Comparison of ENCODE assay signal across 1 cellular context in genomic region chr15:100602064-100602821, GRCh38.
TF ChIP-seq lines count a peak whose summit lies in the region.

ASB7 (plus strand) TSS chr15:100602589; CDS start chr15:100612217, 9,628 bp downstream.
LINS1 (minus strand) TSS chr15:100602184; CDS start chr15:100580842, 21,342 bp downstream.

TF ChIP-seq in K562, 482 proteins besides CTCF, POLR2A, EP300 and RAD21 (continued from another document and continues in another):
- TF ChIP-seq ZNF318 (IDR thresholded peaks at IDR 0.05; ENCODE audit: borderline replicate concordance in 1 of 2, low read depth in 1 of 2) = no peak
- TF ChIP-seq U2AF2 (optimal IDR thresholded peaks at IDR 0.05; ENCODE audit: low read depth, low read length) = no peak
- no peak for TF ChIP-seq ETS1 (conservative IDR thresholded peaks at IDR 0.05; ENCODE audit: control insufficient read depth, low read depth, low read length)
- no peak for TF ChIP-seq ZNF354B (CRISPR knock-in tag; IDR thresholded peaks at IDR 0.05)
- peak in 1 of 2 experiments; percentile 40; a peak in 1 of 4 replicates for TF ChIP-seq SIN3A (IDR thresholded peaks at IDR 0.05; ENCODE audit: borderline replicate concordance in 2 of 2, control insufficient read depth in 1 of 2, low read depth in 2 of 2, low read length in 2 of 2)
- 0 out of 4 replicates have a peak, but pooled peaks of 1 of the 2 experiments have one; percentile 30 for TF ChIP-seq NONO (IDR thresholded peaks at IDR 0.05; ENCODE audit: low read depth in 2 of 2, low read length in 1 of 2)
- TF ChIP-seq TAF9B (IDR thresholded peaks at IDR 0.05; ENCODE audit: partially characterized antibody) = no peak
- no peak for TF ChIP-seq ZNF561 (CRISPR knock-in tag; conservative IDR thresholded peaks at IDR 0.05)
- peak; percentile 83 for TF ChIP-seq NFIC (IDR thresholded peaks at IDR 0.05)
- TF ChIP-seq PURB (CRISPR knock-in tag; IDR thresholded peaks at IDR 0.05; ENCODE audit: low read depth) = no peak
- TF ChIP-seq ETV1 (tag; conservative IDR thresholded peaks at IDR 0.05; ENCODE audit: low read depth) = no peak
- TF ChIP-seq NFIX (CRISPR knock-in tag; IDR thresholded peaks at IDR 0.05; ENCODE audit: low read depth) = no peak
- no peak for TF ChIP-seq FOXJ3 (CRISPR knock-in tag; IDR thresholded peaks at IDR 0.05)
- no peak for TF ChIP-seq SREBF2 (CRISPR knock-in tag; IDR thresholded peaks at IDR 0.05)
- TF ChIP-seq KAT7 (CRISPR knock-in tag; IDR thresholded peaks at IDR 0.05; ENCODE audit: borderline replicate concordance) = no peak; the same call in 1 of the 2 replicates
- TF ChIP-seq ZZZ3 (IDR thresholded peaks at IDR 0.05) = no peak
- TF ChIP-seq RREB1 (CRISPR knock-in tag; IDR thresholded peaks at IDR 0.05) = peak; percentile 72; the same call in 1 of the 2 replicates
- no peak for TF ChIP-seq CBX2 (IDR thresholded peaks at IDR 0.05; ENCODE audit: insufficient read depth, low read length, poor library complexity, severe bottlenecking)
- peak in 1 of 2 experiments; percentile 54; a peak in 1 of 4 replicates for TF ChIP-seq UBTF (IDR thresholded peaks at IDR 0.05; ENCODE audit: borderline replicate concordance in 1 of 2, low read depth in 2 of 2, low read length in 2 of 2)
- peak; percentile 78 to 82 for TF ChIP-seq MNT (conservative IDR thresholded peaks at IDR 0.05)
- TF ChIP-seq MTA3 (IDR thresholded peaks at IDR 0.05; ENCODE audit: borderline replicate concordance) = peak; percentile 99
- no peak for TF ChIP-seq CBFA2T2 (conservative IDR thresholded peaks at IDR 0.05)
- 0 out of 2 replicates have a peak, but pooled peaks have one; percentile 37 for TF ChIP-seq NBN (IDR thresholded peaks at IDR 0.05; ENCODE audit: low read depth)
- no peak for TF ChIP-seq TSHZ1 (CRISPR knock-in tag; IDR thresholded peaks at IDR 0.05)
- TF ChIP-seq ZSCAN29 (IDR thresholded peaks at IDR 0.05) = no peak
- peak; percentile 88 for TF ChIP-seq RBBP5 (IDR thresholded peaks at IDR 0.05; ENCODE audit: borderline replicate concordance, insufficient read depth, low read length, poor library complexity, severe bottlenecking)
- TF ChIP-seq ZNF644 (tag; IDR thresholded peaks at IDR 0.05; ENCODE audit: low read depth) = no peak
- TF ChIP-seq DACH1 (IDR thresholded peaks at IDR 0.05; ENCODE audit: partially characterized antibody) = no peak
- no peak for TF ChIP-seq SRSF7 (optimal IDR thresholded peaks at IDR 0.05; ENCODE audit: low read depth, low read length)
- no peak; a peak in 1 of 4 replicates for TF ChIP-seq RCOR1 (IDR thresholded peaks at IDR 0.05; ENCODE audit: borderline replicate concordance in 1 of 2, low read depth in 2 of 2, low read length in 2 of 2)
- TF ChIP-seq ELK1 (CRISPR knock-in tag; IDR thresholded peaks at IDR 0.05) = no peak
